11 cellular contexts compared by ENCODE assay signal in genomic region chr18:13376841-13377351, GRCh38.
A peak's percentile ranks its signal among the peaks of the same experiment; 100 is the strongest.
DNase-seq lines count a peak whose midpoint lies in the region; ATAC-seq and TF ChIP-seq lines count a peak whose summit lies in the region.
"Had no signal": no experiment of that assay in that cellular context is flagged by ENCODE, and none has a peak within 500 bp of the region (broad histone marks: within the 10 kb centered on the region; RNA-seq: fewer than 3 reads in every experiment).

No MANE protein-coding gene starts in this region.

- H3K4me1 Mint-ChIP-seq in T-helper 2 cell treated with Interferon-gamma antibody and Interleukin-4, amounts not matched to agents 5 μg/mL and 100 μg/mL, for 36 hours (ENCODE audit: low read depth) = peaks cover 67% of the 10 kb centered on the region
- peaks cover 6 to 18% (median 17%) of the 10 kb centered on the region in 3 donors for H3K4me1 Mint-ChIP-seq in naive B cell

- no peaks in the 10 kb centered on the region for H3K27me3 Mint-ChIP-seq in T-helper 2 cell treated with Interferon-gamma antibody and Interleukin-4, amounts not matched to agents 5 μg/mL and 100 μg/mL, for 36 hours (ENCODE audit: low read depth)
- H3K27me3 Mint-ChIP-seq in naive B cell = no peaks in the 10 kb centered on the region

- no peaks in the 10 kb centered on the region for H3K9me3 Mint-ChIP-seq in T-helper 2 cell treated with Interferon-gamma antibody and Interleukin-4, amounts not matched to agents 5 μg/mL and 100 μg/mL, for 36 hours
- H3K9me3 Mint-ChIP-seq in naive B cell = no peaks in the 10 kb centered on the region
- H3K9me3 Mint-ChIP-seq: H9 had no signal

- no peak overlapping the region for H3K4me3 ChIP-seq in upper lobe of right lung
- H3K4me3 ChIP-seq: hepatocyte had no signal

- H3K27me3 ChIP-seq in upper lobe of right lung = no peaks in the 10 kb centered on the region
- H3K27me3 ChIP-seq: hepatocyte had no signal

- intact Hi-C loops in upper lobe of right lung (cut with DNase I) = no loop called here

- H3K27ac Mint-ChIP-seq in T-helper 2 cell treated with Interferon-gamma antibody and Interleukin-4, amounts not matched to agents 5 μg/mL and 100 μg/mL, for 36 hours = peak overlapping the region; percentile 95
- H3K27ac Mint-ChIP-seq in naive B cell = peak overlapping the region in 1 of 6 donors; percentile 7
- H3K27ac Mint-ChIP-seq: H9 had no signal

- no peak for TF ChIP-seq CTCF in upper lobe of right lung (IDR thresholded peaks at IDR 0.05)

- H3K36me3 Mint-ChIP-seq in T-helper 2 cell treated with Interferon-gamma antibody and Interleukin-4, amounts not matched to agents 5 μg/mL and 100 μg/mL, for 36 hours (ENCODE audit: low read depth) = no peaks in the 10 kb centered on the region
- H3K36me3 Mint-ChIP-seq in naive B cell = no peaks in the 10 kb centered on the region

- peak; percentile 69 for DNase-seq in T-helper 2 cell treated with Interferon-gamma antibody and Interleukin-4, amounts not matched to agents 5 μg/mL and 100 μg/mL, for 36 hours (ENCODE audit: low spot score)
- DNase-seq in activated T-helper 1 cell treated with Interleukin-2 at 50 U/mL for 16 hours (ENCODE audit: low read depth) (peak; percentile 62), naive B cell (no peak), NOMO-1 (lab: John Stamatoyannopoulos, UW; ENCODE audit: unreplicated experiment in 2 of 2) (no peak), dermis blood vessel endothelial cell (no peak), upper lobe of right lung (no peak), EL (no peak)
- peak; percentile 45 to 69 (median 64) for DNase-seq in stimulated activated naive CD4-positive, alpha-beta T cell (lab: John Stamatoyannopoulos, UW)
- DNase-seq: H9, occipital lobe had no signal

- H3K4me1 ChIP-seq in upper lobe of right lung = peaks cover 16% of the 10 kb centered on the region

- H3K9me3 ChIP-seq in upper lobe of right lung = no peaks in the 10 kb centered on the region

- H3K27ac ChIP-seq in upper lobe of right lung = no peak overlapping the region
- H3K27ac ChIP-seq: hepatocyte had no signal

- H3K4me3 Mint-ChIP-seq in T-helper 2 cell treated with Interferon-gamma antibody and Interleukin-4, amounts not matched to agents 5 μg/mL and 100 μg/mL, for 36 hours = peak overlapping the region; percentile 80
- no peak overlapping the region for H3K4me3 Mint-ChIP-seq in naive B cell
- H3K4me3 Mint-ChIP-seq: H9 had no signal

- no peaks in the 10 kb centered on the region for H3K36me3 ChIP-seq in upper lobe of right lung

- ATAC-seq in naive B cell (ENCODE audit: low read depth in 2 of 2) = peak; percentile 19 to 40
- no peak for ATAC-seq in upper lobe of right lung

Comparison
In these comparisons a context has a peak if more than half of its experiments do, and no peak if none do; other contexts are left out.
1. DNase-seq: peak in T-helper 2 cell treated with Interferon-gamma antibody and Interleukin-4, amounts not matched to agents 5 μg/mL and 100 μg/mL, for 36 hours (single experiment), activated T-helper 1 cell treated with Interleukin-2 at 50 U/mL for 16 hours (single experiment) and stimulated activated naive CD4-positive, alpha-beta T cell (6 of 6); none in naive B cell (single experiment), NOMO-1 (0 of 2), dermis blood vessel endothelial cell (single experiment), upper lobe of right lung (single experiment) and EL (single experiment).